ENCODE assay signal across 21 cellular contexts in the genomic region with DNA sequence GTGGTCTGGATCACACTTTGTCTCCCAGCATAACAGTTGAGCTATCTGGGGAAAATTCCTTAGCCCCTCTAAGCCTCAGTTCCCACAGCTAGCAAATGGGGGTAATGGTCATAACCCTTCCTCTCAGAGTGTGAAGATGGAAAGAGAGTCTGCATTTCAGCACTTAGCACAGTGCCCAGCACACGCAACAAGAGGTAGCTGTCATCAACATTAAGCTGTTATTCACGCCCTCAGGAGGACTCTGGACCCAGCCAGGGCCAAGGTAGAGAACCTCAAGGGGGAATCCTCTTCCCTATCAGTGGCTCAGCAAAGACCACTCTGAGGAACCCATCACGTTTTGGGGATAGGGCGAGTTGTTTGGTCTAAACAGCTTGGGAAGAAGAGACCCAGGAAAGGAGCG.
"Had no signal": no experiment of that assay in that cellular context is flagged by ENCODE, and none has a peak within 500 bp of the region (broad histone marks: within the 10 kb centered on the region; RNA-seq: fewer than 3 reads in every experiment).

No MANE protein-coding gene starts in this region.

- H3K4me2 ChIP-seq: KMS-11 had no signal

- H3K9me3 ChIP-seq: SJCRH30 had no signal

- H3K27me3 ChIP-seq: SJCRH30 had no signal

- H3K4me3 Mint-ChIP-seq: IgD-negative memory B cell had no signal

- H3K4me3 ChIP-seq: K562, SJCRH30 had no signal

- H3K27ac ChIP-seq: KMS-11, SJCRH30 had no signal

- H3K4me1 Mint-ChIP-seq: IgD-negative memory B cell had no signal

- H3K36me3 ChIP-seq: SJCRH30 had no signal

- H3K9me3 Mint-ChIP-seq: IgD-negative memory B cell had no signal

- DNase-seq: Kasumi-1, MM.1S, NCI-H1092 treated with DMSO at 0.1 percent for 48 hours, NCI-H1436, NCI-H187, NCI-H2029, NCI-H2081 treated with DMSO at 0.1 percent for 48 hours, NCI-H2171, NCI-H226, NCI-H446, NCI-H510A, NCI-H524 treated with DMSO at 0.1 percent for 48 hours, NCI-H69, NCI-H774, RPMI8226, SHP77 treated with DMSO at 0.1 percent for 48 hours, SJCRH30 had no signal

- ATAC-seq: K562, SK-N-SH treated with all-trans-retinoic acid at 6 μM for 48 hours had no signal

- H3K4me1 ChIP-seq: SJCRH30 had no signal
